ENCODE assay signal across 14 cellular contexts in the genomic region with DNA sequence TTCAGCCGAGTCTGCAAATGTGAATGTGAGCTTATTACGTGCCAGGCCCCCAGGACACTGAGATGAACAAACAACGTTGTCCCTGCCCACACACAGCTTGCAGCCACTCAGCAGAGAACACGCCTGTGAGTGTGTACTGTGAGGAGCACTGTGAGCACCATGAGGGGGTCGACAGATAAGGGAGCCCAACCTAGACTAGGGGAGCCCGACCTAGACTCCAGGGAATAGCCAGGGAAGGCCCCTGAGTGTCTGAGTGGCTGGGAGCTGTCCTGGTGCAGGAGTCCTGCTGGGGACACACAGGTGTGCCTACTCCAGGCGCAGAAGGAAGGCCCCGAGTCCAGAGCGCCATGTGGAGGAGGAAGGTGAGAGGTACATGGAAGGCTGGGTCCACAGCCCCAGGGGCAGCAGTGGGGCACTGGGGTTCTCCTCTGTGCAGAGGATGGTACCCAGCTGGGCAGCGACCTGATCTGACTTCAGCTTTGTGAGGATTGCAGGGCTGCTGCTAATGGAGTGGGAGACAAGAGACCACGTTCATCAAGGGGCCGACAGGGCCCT. TPM values are rescaled to one million over a fixed set of nuclear protein-coding genes. Genes with fewer than 3 reads are reported as not detected.
A peak's percentile ranks its signal among the peaks of the same experiment; 100 is the strongest.
DNase-seq lines count a peak whose midpoint lies in the region; ATAC-seq and TF ChIP-seq lines count a peak whose summit lies in the region.
"Had no signal": no experiment of that assay in that cellular context is flagged by ENCODE, and none has a peak within 500 bp of the region (broad histone marks: within the 10 kb centered on the region; RNA-seq: fewer than 3 reads in every experiment).

No MANE protein-coding gene starts in this region.

- peak overlapping the region in 3 of 5 experiments; percentile 26 to 64 (median 53) for H3K4me3 Mint-ChIP-seq in brain
- no peak overlapping the region for H3K4me3 Mint-ChIP-seq in activated naive CD8-positive, alpha-beta T cell treated with anti-CD3 and anti-CD28 coated beads for 36 hours
- H3K4me3 Mint-ChIP-seq: activated T-cell treated with anti-CD3 and anti-CD28 coated beads, Interleukin-2, amount 50 U/mL, for 24 hours had no signal

- peak; percentile 15 for ATAC-seq in lower lobe of right lung
- ATAC-seq in HG02852 (IDR thresholded peaks at IDR 0.05; ENCODE audit: unreplicated experiment) = no peak
- ATAC-seq: activated CD4-positive, CD25-positive, alpha-beta regulatory T cell treated with anti-CD3 and anti-CD28 coated beads, Interleukin-2, amount 50 U/mL, for 24 hours had no signal

- peak overlapping the region; percentile 64 for H3K27ac ChIP-seq in lower lobe of right lung
- peak overlapping the region; percentile 97 for H3K27ac ChIP-seq in stomach smooth muscle (ENCODE audit: low read length)

- peaks cover 19% of the 10 kb centered on the region for H3K36me3 ChIP-seq in lower lobe of right lung
- peaks cover 0 to 4% of the 10 kb centered on the region in 2 donors for H3K36me3 ChIP-seq in stomach smooth muscle (ENCODE audit: control insufficient read depth in 2 of 2, insufficient read depth in 2 of 2, low read length in 2 of 2)

- H3K4me3 ChIP-seq in lower lobe of right lung (no peak overlapping the region), stomach smooth muscle (ENCODE audit: low read length in 2 of 2) (peak overlapping the region in 1 of 2 donors; percentile 60)

- H3K9me3 Mint-ChIP-seq in brain = no peaks in the 10 kb centered on the region
- no peaks in the 10 kb centered on the region for H3K9me3 Mint-ChIP-seq in activated naive CD8-positive, alpha-beta T cell treated with anti-CD3 and anti-CD28 coated beads for 36 hours
- H3K9me3 Mint-ChIP-seq: activated T-cell treated with anti-CD3 and anti-CD28 coated beads, Interleukin-2, amount 50 U/mL, for 24 hours had no signal

- H3K27me3 ChIP-seq in lower lobe of right lung (ENCODE audit: low read depth) = no peaks in the 10 kb centered on the region
- H3K27me3 ChIP-seq in stomach smooth muscle (ENCODE audit: control insufficient read depth in 1 of 2, insufficient read depth in 2 of 2, low read length in 2 of 2) = no peaks in the 10 kb centered on the region

- H3K4me1 ChIP-seq in lower lobe of right lung = peaks cover 58% of the 10 kb centered on the region
- peaks cover 81% of the 10 kb centered on the region for H3K4me1 ChIP-seq in stomach smooth muscle (ENCODE audit: control insufficient read depth, insufficient read depth, low read length)

- intact Hi-C loops in lower lobe of right lung (cut with DNase I) = no loop called here

- peak overlapping the region in 1 of 2 donors; percentile 80 for H3K9ac ChIP-seq in stomach smooth muscle (ENCODE audit: low read length in 2 of 2)

- peaks cover 8% of the 10 kb centered on the region for H3K27me3 Mint-ChIP-seq in brain
- H3K27me3 Mint-ChIP-seq in activated naive CD8-positive, alpha-beta T cell treated with anti-CD3 and anti-CD28 coated beads for 36 hours = peaks cover 6% of the 10 kb centered on the region
- H3K27me3 Mint-ChIP-seq: activated T-cell treated with anti-CD3 and anti-CD28 coated beads, Interleukin-2, amount 50 U/mL, for 24 hours had no signal

- peaks cover 77% of the 10 kb centered on the region for H3K4me1 Mint-ChIP-seq in brain
- H3K4me1 Mint-ChIP-seq in activated naive CD8-positive, alpha-beta T cell treated with anti-CD3 and anti-CD28 coated beads for 36 hours = no peaks in the 10 kb centered on the region

- peak overlapping the region; percentile 73 to 97 (median 96) for H3K27ac Mint-ChIP-seq in brain
- no peak overlapping the region for H3K27ac Mint-ChIP-seq in activated naive CD8-positive, alpha-beta T cell treated with anti-CD3 and anti-CD28 coated beads for 36 hours
- H3K27ac Mint-ChIP-seq: activated T-cell treated with anti-CD3 and anti-CD28 coated beads, Interleukin-2, amount 50 U/mL, for 24 hours had no signal

- no peaks in the 10 kb centered on the region for H3K9me3 ChIP-seq in lower lobe of right lung
- no peaks in the 10 kb centered on the region for H3K9me3 ChIP-seq in stomach smooth muscle (ENCODE audit: control insufficient read depth in 2 of 2, low read length in 2 of 2)

- DNase-seq in NCI-H2107 treated with DMSO at 0.1 percent for 48 hours (lab: John Stamatoyannopoulos, UW; ENCODE audit: unreplicated experiment) (peak; percentile 73), NCI-H2107 (lab: John Stamatoyannopoulos, UW) (no peak), lower lobe of right lung (no peak), DMS 273 treated with DMSO at 0.1 percent for 48 hours (lab: John Stamatoyannopoulos, UW) (no peak)
- DNase-seq in activated naive CD8-positive, alpha-beta T cell treated with anti-CD3 and anti-CD28 coated beads for 36 hours = no peak
- DNase-seq: ACHN; activated T-cell treated with anti-CD3 and anti-CD28 coated beads, Interleukin-2, amount 50 U/mL, for 24 hours; effector memory CD4-positive, alpha-beta T cell; islet precursor cell; NCI-H1436 treated with DMSO at 0.1 percent for 48 hours had no signal

- TF ChIP-seq CTCF in brain (conservative IDR thresholded peaks at IDR 0.05) (no peak), lower lobe of right lung (IDR thresholded peaks at IDR 0.05) (no peak)

- no peaks in the 10 kb centered on the region for H3K36me3 Mint-ChIP-seq in brain
- H3K36me3 Mint-ChIP-seq in activated naive CD8-positive, alpha-beta T cell treated with anti-CD3 and anti-CD28 coated beads for 36 hours = no peaks in the 10 kb centered on the region

RNA-seq across cellular contexts. Expression of gene MGLL, which starts 36.5 kb away (rescaled TPM):
- polyA plus RNA-seq in brain (ENCODE audit: insufficient read depth, low read depth, low replicate concordance) = 58.2 TPM
- 132 TPM for total RNA-seq in lower lobe of right lung
- under 1 TPM; 0.28 to 0.29 TPM for total RNA-seq in activated naive CD8-positive, alpha-beta T cell treated with anti-CD3 and anti-CD28 coated beads for 36 hours

Comparison
In these comparisons a context has a peak if more than half of its experiments do, and no peak if none do; other contexts are left out.
1. RNA of gene MGLL, which starts 36.5 kb away (total RNA-seq): 132 TPM in lower lobe of right lung (single experiment); 0.28 to 0.29 TPM in activated naive CD8-positive, alpha-beta T cell treated with anti-CD3 and anti-CD28 coated beads for 36 hours; every median in the first group is over 100 times any median in the second.